Comparison of ENCODE assay signal across 8 cellular contexts in the genomic region with DNA sequence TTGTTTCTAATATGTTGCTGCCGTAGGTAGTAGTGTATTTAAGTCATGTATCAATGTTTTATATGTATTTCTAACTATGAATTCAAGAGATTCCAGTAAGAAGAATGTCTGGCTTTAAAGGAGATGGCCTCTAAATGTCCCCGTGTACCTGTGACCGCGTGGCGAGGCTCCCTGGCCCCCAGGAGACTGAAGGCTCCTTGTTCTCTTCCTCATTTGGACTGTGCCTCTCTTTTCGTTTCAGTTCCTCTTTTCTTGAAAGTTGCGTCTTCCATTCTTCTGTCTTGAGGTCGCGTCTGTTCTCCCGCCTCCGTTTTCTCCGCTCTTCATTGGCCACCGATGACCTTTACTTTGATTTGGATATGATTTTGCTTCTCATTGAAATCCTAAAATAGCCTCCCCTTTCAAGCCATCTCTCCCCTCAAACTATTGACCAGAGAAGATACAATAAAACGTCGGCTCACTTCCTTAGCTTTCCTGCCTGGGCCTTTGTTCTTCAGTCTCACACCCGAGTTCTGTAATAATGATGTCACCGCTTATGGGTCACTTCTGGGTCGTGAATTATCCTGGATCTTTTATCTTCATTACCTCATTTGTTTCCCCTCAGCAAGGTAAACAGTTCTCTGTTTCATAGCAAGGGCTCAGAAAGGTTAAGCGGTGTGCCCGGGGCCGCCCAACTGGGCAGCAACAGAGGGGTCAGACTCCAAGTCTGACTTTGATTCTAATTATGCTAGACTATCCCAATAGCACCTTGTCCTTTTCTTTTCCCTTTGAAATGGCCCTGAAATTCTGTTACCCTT. TPM values are rescaled to one million over a fixed set of nuclear protein-coding genes. Genes with fewer than 3 reads are reported as not detected.
DNase-seq lines count a peak whose midpoint lies in the region; ATAC-seq, FAIRE-seq and TF ChIP-seq lines count a peak whose summit lies in the region.

No MANE protein-coding gene starts in this region.

- intact Hi-C loops in left cardiac atrium (cut with DNase I) = no loop called here

- FAIRE-seq in GM12891 (lab: Jason Lieb, UNC) = peak; percentile 90

- no peak overlapping the region for H3K4me3 ChIP-seq in BE2C (ENCODE audit: low read depth, low read length)

- ATAC-seq in GM21381 (IDR thresholded peaks at IDR 0.05; ENCODE audit: unreplicated experiment) = peak; percentile 91
- ATAC-seq in HG03558 (IDR thresholded peaks at IDR 0.05; ENCODE audit: extremely low read depth, unreplicated experiment) = peak; percentile 86
- peak in 1 of 2 donors; percentile 30 for ATAC-seq in left cardiac atrium

- TF ChIP-seq CTCF in BE2C (IDR thresholded peaks at IDR 0.05; ENCODE audit: low read depth, low read length) = no peak

- TF ChIP-seq POLR2A in GM12891 (IDR thresholded peaks at IDR 0.05; ENCODE audit: low read depth, low read length) = peak; percentile 86

- peaks cover 61% of the 10 kb centered on the region for H3K36me3 ChIP-seq in BE2C

- H3K9me3 ChIP-seq in BE2C = no peaks in the 10 kb centered on the region

- H3K4me1 ChIP-seq in BE2C = no peaks in the 10 kb centered on the region

- DNase-seq in GM12891 (ENCODE audit: insufficient read length, low spot score) = peak; percentile 83
- DNase-seq in left cardiac atrium = peak; percentile 18
- no peak for DNase-seq in amniotic stem cell (lab: John Stamatoyannopoulos, UW)
- no peak for DNase-seq in GOT3 (lab: John Stamatoyannopoulos, UW)
- DNase-seq in dedifferentiated amniotic fluid mesenchymal stem cell (ENCODE audit: extremely low spot score) = no peak
- DNase-seq in BE2C = no peak

- no peaks in the 10 kb centered on the region for H3K27me3 ChIP-seq in BE2C

TF ChIP-seq in GM12891, 5 proteins besides CTCF, POLR2A, EP300 and RAD21:
- TF ChIP-seq SPI1 (IDR thresholded peaks at IDR 0.05; ENCODE audit: low read depth, low read length) (peak; percentile 100), TAF1 (IDR thresholded peaks at IDR 0.05; ENCODE audit: low read depth, low read length) (peak; percentile 58; the same call in 1 of the 2 replicates), POU2F2 (IDR thresholded peaks at IDR 0.05; ENCODE audit: low read depth, low read length) (peak; percentile 71; the same call in 1 of the 2 replicates), POLR2AphosphoS5 (IDR thresholded peaks at IDR 0.05; ENCODE audit: low read depth, low read length) (peak; percentile 83), PAX5 (IDR thresholded peaks at IDR 0.05; ENCODE audit: insufficient read depth, low read length, severe bottlenecking) (no peak)

RNA-seq across cellular contexts. Expression of gene WIPI2, which starts 28.7 kb away (rescaled TPM):
- 43.0 TPM for polyA plus RNA-seq in GM12891 (2012; ENCODE audit: low read depth, missing spikeins)
- total RNA-seq in left cardiac atrium = 10 to 100 TPM; 54.6 to 58.9 TPM
- polyA plus RNA-seq in BE2C (2012; ENCODE audit: insufficient read depth, insufficient read length, low read depth) = 55.5 TPM

Comparison
In these comparisons a context has a peak if more than half of its experiments do, and no peak if none do; other contexts are left out.
1. DNase-seq: peak in GM12891 (single experiment) and left cardiac atrium (single experiment); none in amniotic stem cell (single experiment), GOT3 (single experiment), dedifferentiated amniotic fluid mesenchymal stem cell (single experiment) and BE2C (single experiment).